Comparison of ENCODE assay signal across 9 cellular contexts in the genomic region with DNA sequence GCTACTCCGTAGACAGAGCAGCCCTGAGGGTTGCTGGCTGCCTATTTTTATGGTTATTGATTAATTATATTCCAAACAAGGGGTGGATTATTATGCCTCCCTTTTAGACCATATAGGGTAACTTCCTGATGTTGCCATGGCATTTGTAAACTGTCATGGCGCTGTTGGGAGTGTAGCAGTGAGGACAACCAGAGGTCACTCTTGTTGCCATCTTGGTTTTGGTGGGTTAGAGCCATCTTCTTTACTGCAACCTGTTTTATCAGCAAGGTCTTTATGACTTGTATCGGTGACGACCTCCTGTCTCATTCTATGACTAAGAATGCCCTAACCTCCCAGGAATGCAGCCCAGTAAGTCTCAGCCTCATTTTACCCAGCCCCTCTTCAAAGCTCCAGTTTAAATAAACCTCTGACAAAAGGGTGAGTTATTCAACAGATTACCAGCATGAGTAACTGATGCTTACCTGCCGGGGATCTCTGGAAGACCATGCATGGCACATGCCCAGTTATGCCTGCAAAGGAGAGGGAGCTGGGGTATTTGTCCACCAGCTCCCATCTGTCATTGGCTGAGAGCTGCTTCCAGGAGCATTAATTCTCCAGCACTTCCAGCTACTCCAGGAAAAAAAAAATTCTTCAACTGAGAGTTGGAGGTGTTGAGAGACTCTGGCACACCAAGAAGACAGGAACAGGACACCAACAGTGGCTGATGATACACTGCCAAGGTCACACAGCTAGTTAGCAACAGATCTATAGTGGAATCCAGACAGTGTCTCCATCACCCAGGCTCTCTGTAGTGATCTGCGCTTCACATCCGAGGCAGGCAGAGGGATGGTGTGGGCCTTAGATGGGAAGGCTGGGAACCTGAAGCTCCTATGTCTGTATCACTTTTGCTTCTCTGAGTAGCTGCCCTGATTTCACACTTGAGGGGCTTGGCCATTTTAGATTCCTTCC. TPM values are rescaled to one million over a fixed set of nuclear protein-coding genes. Genes with fewer than 3 reads are reported as not detected.
DNase-seq lines count a peak whose midpoint lies in the region; ATAC-seq and TF ChIP-seq lines count a peak whose summit lies in the region.
"Had no signal": no experiment of that assay in that cellular context is flagged by ENCODE, and none has a peak within 500 bp of the region (broad histone marks: within the 10 kb centered on the region; RNA-seq: fewer than 3 reads in every experiment).

No MANE protein-coding gene starts in this region.

- no peaks in the 10 kb centered on the region for H3K27me3 Mint-ChIP-seq in Calu3 (ENCODE audit: unreplicated experiment)

- H3K4me3 Mint-ChIP-seq in Calu3 (ENCODE audit: low read depth, unreplicated experiment), result peak overlapping the region; percentile 39

- peaks cover 72% of the 10 kb centered on the region for H3K36me3 Mint-ChIP-seq in Calu3 (ENCODE audit: insufficient read depth, unreplicated experiment)

- no peaks in the 10 kb centered on the region for H3K36me3 ChIP-seq in colonic mucosa
- H3K36me3 ChIP-seq in muscle layer of duodenum (ENCODE audit: control insufficient read depth in 1 of 2, insufficient read depth in 2 of 2, low read length in 2 of 2), result peaks cover 19 to 40% of the 10 kb centered on the region in 2 donors
- H3K36me3 ChIP-seq in right atrium auricular region, result peaks cover 26% of the 10 kb centered on the region

- no peak overlapping the region for H3K9ac ChIP-seq in colonic mucosa (ENCODE audit: low read depth in 2 of 2, low read length in 2 of 2)

- CTCF ChIA-PET in Calu3 (lab: Charles Lee), result interaction anchor here (0.6 to 1.7 kb wide), 4 partner anchors 43 to 197 kb away, joined by 3 to 12 read pairs (median 4); no protein-coding TSS in a partner anchor

- H3K9me3 Mint-ChIP-seq in Calu3 (ENCODE audit: low read depth, unreplicated experiment), result peaks cover 3% of the 10 kb centered on the region

- peak overlapping the region; percentile 90 for H3K27ac Mint-ChIP-seq in Calu3 (ENCODE audit: unreplicated experiment)

- H3K27ac ChIP-seq in colonic mucosa, result peak overlapping the region; percentile 62
- H3K27ac ChIP-seq in muscle layer of duodenum (ENCODE audit: low read length), result peak overlapping the region; percentile 60
- no peak overlapping the region for H3K27ac ChIP-seq in right cardiac atrium (ENCODE audit: low read length)
- peak overlapping the region in 1 of 2 donors; percentile 43 for H3K27ac ChIP-seq in right atrium auricular region

- DNase-seq in Calu3, result peak; percentile 68
- peak; percentile 60 for DNase-seq in LoVo (ENCODE audit: low spot score)
- DNase-seq in colonic mucosa, result no peak
- DNase-seq in right cardiac atrium, result no peak
- no peak for DNase-seq in NCI-H2107 (lab: John Stamatoyannopoulos, UW)
- DNase-seq in right atrium auricular region (ENCODE audit: low spot score), result no peak
- DNase-seq: activated gamma-delta T cell treated with Interleukin-2 at 50 U/mL for 16 hours had no signal

- WGBS in right cardiac atrium, result 73% methylated on average over 7 of the region's 7 CpGs

- no peak overlapping the region for H3K4me3 ChIP-seq in colonic mucosa
- H3K4me3 ChIP-seq in muscle layer of duodenum (ENCODE audit: low read depth in 1 of 2, low read length in 2 of 2), result no peak overlapping the region
- H3K4me3 ChIP-seq in right cardiac atrium (ENCODE audit: low read length), result no peak overlapping the region
- no peak overlapping the region for H3K4me3 ChIP-seq in right atrium auricular region

- H3K4me1 ChIP-seq in colonic mucosa (peaks cover 18% of the 10 kb centered on the region), muscle layer of duodenum (ENCODE audit: control insufficient read depth in 1 of 2, insufficient read depth in 2 of 2, low read length in 2 of 2) (peaks cover 5 to 15% of the 10 kb centered on the region in 2 donors), right cardiac atrium (ENCODE audit: control insufficient read depth, insufficient read depth, low read length) (peaks cover 4% of the 10 kb centered on the region), right atrium auricular region (peaks cover 0 to 13% of the 10 kb centered on the region in 2 donors)

- ATAC-seq in GM18907 (IDR thresholded peaks at IDR 0.05; ENCODE audit: unreplicated experiment) (no peak), right cardiac atrium (no peak)

- H3K9me3 ChIP-seq in colonic mucosa (no peaks in the 10 kb centered on the region), muscle layer of duodenum (ENCODE audit: control insufficient read depth in 1 of 2, low read length in 2 of 2) (no peaks in the 10 kb centered on the region), right cardiac atrium (ENCODE audit: control insufficient read depth, low read length) (no peaks in the 10 kb centered on the region), right atrium auricular region (no peaks in the 10 kb centered on the region)

- peaks cover 27% of the 10 kb centered on the region for H3K4me1 Mint-ChIP-seq in Calu3 (ENCODE audit: low read depth, unreplicated experiment)

- no peaks in the 10 kb centered on the region for H3K27me3 ChIP-seq in colonic mucosa
- no peaks in the 10 kb centered on the region for H3K27me3 ChIP-seq in muscle layer of duodenum (ENCODE audit: low read depth, low read length)
- no peaks in the 10 kb centered on the region for H3K27me3 ChIP-seq in right cardiac atrium (ENCODE audit: control insufficient read depth, insufficient read depth)
- H3K27me3 ChIP-seq in right atrium auricular region, result no peaks in the 10 kb centered on the region

- TF ChIP-seq CTCF in Calu3 (IDR thresholded peaks at IDR 0.05; ENCODE audit: unreplicated experiment) (no peak), colonic mucosa (IDR thresholded peaks at IDR 0.05) (no peak), right atrium auricular region (IDR thresholded peaks at IDR 0.05) (no peak)

- TSS peak; percentile 13 for BruUV-seq in Calu3 (replicated peaks; lab: Mats Ljungman, UMichigan)

- intact Hi-C loops in Calu3 (cut with micrococcal nuclease; ENCODE audit: unreplicated experiment), result loop anchor here (1.0 to 10.0 kb wide), 7 partner anchors 43 to 281 kb away; a partner anchor contains a TSS
- intact Hi-C loops in colonic mucosa (cut with DNase I), result loop anchor here (5.0 kb wide), 2 partner anchors 43 to 133 kb away; no protein-coding TSS in a partner anchor
- intact Hi-C loops in right cardiac atrium (cut with DNase I), result loop anchor here in 3 of 4 donors (2.0 to 10.0 kb wide), 4 partner anchors 131 to 191 kb away; no protein-coding TSS in a partner anchor

RNA-seq across cellular contexts. Expression of a gene that starts 36.6 kb away (rescaled TPM):
- total RNA-seq in Calu3 (2022) (not detected in 2 replicates), colonic mucosa (under 1 TPM; 0.56 to 0.91 TPM), right cardiac atrium (1 to 10 TPM in 2 of 4 donors, under 1 TPM in 2; 0.65 to 1.4 (median 0.98) TPM), right atrium auricular region (1 to 10 TPM in 1 of 2 donors, under 1 TPM in 1; 0.07 to 1.3 TPM)
- 0.34 TPM for polyA plus RNA-seq in right cardiac atrium

RNA-seq across cellular contexts. Expression of a gene that starts 51.6 kb away (rescaled TPM):
- total RNA-seq in Calu3 (2022) (99.0 and 108 TPM in 2 replicates), colonic mucosa (10 to 100 TPM; 74.8 to 80.0 TPM), right cardiac atrium (10 to 100 TPM; 19.9 to 51.0 (median 25.7) TPM), right atrium auricular region (10 to 100 TPM; 11.9 to 35.5 TPM)
- polyA plus RNA-seq in right cardiac atrium, result 12.3 TPM

Comparison
In these comparisons a context has a peak if more than half of its experiments do, and no peak if none do; other contexts are left out.
1. DNase-seq: peak in Calu3 (single experiment) and LoVo (single experiment); none in colonic mucosa (single experiment), right cardiac atrium (0 of 3), NCI-H2107 (single experiment) and right atrium auricular region (single experiment).